8 cellular contexts compared by ENCODE assay signal in genomic region chr2:207768168-207768890, GRCh38.
DNase-seq lines count a peak whose midpoint lies in the region; ATAC-seq and TF ChIP-seq lines count a peak whose summit lies in the region.

No MANE protein-coding gene starts in this region.

- DNase-seq in HFF-Myc (ENCODE audit: extremely low read depth, low read depth) (no peak), SW480 (ENCODE audit: low spot score) (peak; percentile 16), left kidney (ENCODE audit: low read depth, low spot score) (peak; percentile 70)
- DNase-seq in central memory CD4-positive, alpha-beta T cell, result peak; percentile 23
- DNase-seq in stimulated activated CD4-positive, alpha-beta T cell treated with anti-CD3 and anti-CD28 coated beads, Interleukin-4, amount 100 ng/mL, for 24 hours, result peak; percentile 21

- H3K36me3 ChIP-seq in BLaER1, result peaks cover 12% of the 10 kb centered on the region

- peaks cover 11% of the 10 kb centered on the region for H3K27me3 ChIP-seq in BLaER1

- H3K27ac ChIP-seq in BLaER1, result no peak overlapping the region

- H3K4me3 ChIP-seq in BLaER1 (peak overlapping the region; percentile 91), HFF-Myc (replicated peaks; ENCODE audit: low read depth, low read length) (peak overlapping the region; percentile 64)

- ATAC-seq in GM19467 (IDR thresholded peaks at IDR 0.05; ENCODE audit: unreplicated experiment), result no peak
- no peak for ATAC-seq in HG03460 (IDR thresholded peaks at IDR 0.05; ENCODE audit: unreplicated experiment)

- no peak for TF ChIP-seq CTCF in HFF-Myc (IDR thresholded peaks at IDR 0.05; ENCODE audit: low read depth, low read length, missing control alignments)

- no peaks in the 10 kb centered on the region for H3K9me3 ChIP-seq in BLaER1

- peaks cover 22% of the 10 kb centered on the region for H3K4me1 ChIP-seq in BLaER1

- H3K4me2 ChIP-seq in BLaER1, result peak overlapping the region; percentile 92

- peak overlapping the region; percentile 80 for H3K9ac ChIP-seq in BLaER1

- peaks cover 15% of the 10 kb centered on the region; the same call in 1 of the 2 replicates for H4K20me1 ChIP-seq in BLaER1
